Comparison of ENCODE assay signal across 8 cellular contexts in genomic region chr6:136761227-136761922, GRCh38. TPM values are rescaled to one million over a fixed set of nuclear protein-coding genes. Genes with fewer than 3 reads are reported as not detected.
DNase-seq lines count a peak whose midpoint lies in the region; ATAC-seq, FAIRE-seq and TF ChIP-seq lines count a peak whose summit lies in the region.

No MANE protein-coding gene starts in this region.

- peak overlapping the region; percentile 51 for H3K9ac ChIP-seq in OCI-LY1 (ENCODE audit: low read length)

- no peak for FAIRE-seq in pancreas (lab: Jason Lieb, UNC)

- H3K9me2 ChIP-seq in OCI-LY1 (ENCODE audit: low read depth, low read length) = no peaks in the 10 kb centered on the region

- H3K27me3 Mint-ChIP-seq in dendritic cell treated with granulocyte-macrophage colony-stimulating factor and Interleukin-4, amounts not matched to agents 40 ng/mL and 50 ng/mL, for 4 days = no peaks in the 10 kb centered on the region

- H3K27me3 ChIP-seq in OCI-LY1 (ENCODE audit: insufficient read depth, low read length) (no peaks in the 10 kb centered on the region), pancreas (no peaks in the 10 kb centered on the region)

- 27 to 33% methylated on average over 9 of the region's 9 CpGs for WGBS in pancreas, 2 donors

- peaks cover 66% of the 10 kb centered on the region for H3K4me1 Mint-ChIP-seq in dendritic cell treated with granulocyte-macrophage colony-stimulating factor and Interleukin-4, amounts not matched to agents 40 ng/mL and 50 ng/mL, for 4 days (ENCODE audit: low read depth)

- DNase-seq in GM03348 (ENCODE audit: low spot score) (peak; percentile 35), pancreas (peak in 1 of 6 donors; percentile 53), middle frontal gyrus (ENCODE audit: extremely low spot score, low spot score) (no peak), midbrain (lab: John Stamatoyannopoulos, UW) (no peak)

- H3K9me3 Mint-ChIP-seq in dendritic cell treated with granulocyte-macrophage colony-stimulating factor and Interleukin-4, amounts not matched to agents 40 ng/mL and 50 ng/mL, for 4 days = no peaks in the 10 kb centered on the region

- H3K27ac ChIP-seq in OCI-LY1 (ENCODE audit: low read depth, low read length, poor library complexity, severe bottlenecking) (peak overlapping the region; percentile 92), pancreas (peak overlapping the region in 3 of 4 donors; percentile 22 to 59 (median 46))

- H3K36me3 ChIP-seq in OCI-LY1 (ENCODE audit: insufficient read depth, low read length) = no peaks in the 10 kb centered on the region
- no peaks in the 10 kb centered on the region for H3K36me3 ChIP-seq in pancreas

- H3K4me3 Mint-ChIP-seq in dendritic cell treated with granulocyte-macrophage colony-stimulating factor and Interleukin-4, amounts not matched to agents 40 ng/mL and 50 ng/mL, for 4 days = peak overlapping the region; percentile 37

- H3F3A ChIP-seq in OCI-LY1 (ENCODE audit: insufficient read depth, low read length) = 0 out of 2 replicates have a peak, but pooled peaks cover 5% of the 10 kb centered on the region

- no peaks in the 10 kb centered on the region for H3K36me3 Mint-ChIP-seq in dendritic cell treated with granulocyte-macrophage colony-stimulating factor and Interleukin-4, amounts not matched to agents 40 ng/mL and 50 ng/mL, for 4 days (ENCODE audit: low read depth)

- intact Hi-C loops in dendritic cell treated with granulocyte-macrophage colony-stimulating factor and Interleukin-4, amounts not matched to agents 40 ng/mL and 50 ng/mL, for 4 days (cut with micrococcal nuclease) = no loop called here
- intact Hi-C loops in pancreas (cut with DNase I) = loop anchor here in 1 of 3 donors (10.0 kb wide), 1 partner anchor 47 kb away; no protein-coding TSS in a partner anchor

- H3K79me2 ChIP-seq in OCI-LY1 (ENCODE audit: insufficient read depth, low read length) = peaks cover 13% of the 10 kb centered on the region

- H3K4me3 ChIP-seq in OCI-LY1 (ENCODE audit: low read depth, low read length, poor library complexity, severe bottlenecking) (peak overlapping the region; percentile 38), pancreas (no peak overlapping the region)

- H4K20me1 ChIP-seq in OCI-LY1 (ENCODE audit: insufficient read depth, low read length) = no peaks in the 10 kb centered on the region

- H3K27ac Mint-ChIP-seq in dendritic cell treated with granulocyte-macrophage colony-stimulating factor and Interleukin-4, amounts not matched to agents 40 ng/mL and 50 ng/mL, for 4 days = peak overlapping the region; percentile 69

- TF ChIP-seq CTCF in OCI-LY1 (IDR thresholded peaks at IDR 0.05; ENCODE audit: low read length) (no peak), pancreas (IDR thresholded peaks at IDR 0.05) (no peak)

- no peak overlapping the region for H2AFZ ChIP-seq in OCI-LY1 (ENCODE audit: low read length)

- H3K4me2 ChIP-seq in OCI-LY1 (ENCODE audit: low read length) = peak overlapping the region; percentile 69

- ATAC-seq in pancreas (peak; percentile 54 to 78 (median 65)), HG03521 (IDR thresholded peaks at IDR 0.05; ENCODE audit: unreplicated experiment) (no peak), HG03095 (IDR thresholded peaks at IDR 0.05; ENCODE audit: unreplicated experiment) (no peak)

- H3K4me1 ChIP-seq in OCI-LY1 (ENCODE audit: insufficient read depth, low read length, severe bottlenecking) = peaks cover 57% of the 10 kb centered on the region
- H3K4me1 ChIP-seq in pancreas = peaks cover 18 to 38% (median 36%) of the 10 kb centered on the region in 3 donors

- H3K9me3 ChIP-seq in OCI-LY1 (ENCODE audit: low read length) (no peaks in the 10 kb centered on the region), pancreas (no peaks in the 10 kb centered on the region)

RNA-seq across cellular contexts. Expression of gene MAP3K5, which starts 30.9 kb away (rescaled TPM):
- 10 to 100 TPM; 15.7 to 28.6 (median 20.0) TPM for total RNA-seq in pancreas
- 1 to 10 TPM; 6.7 to 7.0 TPM for polyA plus RNA-seq in pancreas

Comparison
In these comparisons a context has a peak if more than half of its experiments do, and no peak if none do; other contexts are left out.
1. ATAC-seq: peak in pancreas (4 of 4); none in HG03521 (single experiment) and HG03095 (single experiment).